ENCODE assay signal across 28 cellular contexts in genomic region chr2:180115675-180116074, GRCh38.
"Had no signal": no experiment of that assay in that cellular context is flagged by ENCODE, and none has a peak within 500 bp of the region (broad histone marks: within the 10 kb centered on the region; RNA-seq: fewer than 3 reads in every experiment).

No MANE protein-coding gene starts in this region.

- H3K4me3 Mint-ChIP-seq: activated B cell treated with CpG ODN at 0.5 μM for 24 hours; activated CD4-positive, alpha-beta T cell treated with anti-CD3 and anti-CD28 coated beads for 36 hours; activated naive CD8-positive, alpha-beta T cell; activated T-cell treated with anti-CD3 and anti-CD28 coated beads, Interleukin-2, amount 50 U/mL, for 24 hours; dendritic cell treated with granulocyte-macrophage colony-stimulating factor and Interleukin-4, amounts not matched to agents 40 ng/mL and 50 ng/mL, for 4 days; naive thymus-derived CD4-positive, alpha-beta T cell; neural progenitor cell; stimulated activated memory B cell treated with anti-CD40 and anti-IgM and Interleukin-4, amounts not matched to agents 10 μg/mL and 1 μg/mL and 100 μg/mL, for 72 hours had no signal

- H3K4me1 ChIP-seq: adrenal gland, ascending aorta, gastrocnemius medialis, left ventricle myocardium inferior, neural progenitor cell, sigmoid colon, stomach, suprapubic skin, tibial nerve had no signal

- H3K4me1 Mint-ChIP-seq: activated B cell treated with CpG ODN at 0.5 μM for 24 hours; activated CD4-positive, alpha-beta T cell treated with anti-CD3 and anti-CD28 coated beads for 36 hours; naive thymus-derived CD4-positive, alpha-beta T cell; neural progenitor cell; stimulated activated memory B cell treated with anti-CD40 and anti-IgM and Interleukin-4, amounts not matched to agents 10 μg/mL and 1 μg/mL and 100 μg/mL, for 72 hours had no signal

- H3K4me3 ChIP-seq: adrenal gland, ascending aorta, gastrocnemius medialis, left ventricle myocardium inferior, neural progenitor cell, sigmoid colon, smooth muscle cell, stomach, suprapubic skin, tibial nerve had no signal

- DNase-seq: activated B cell treated with CpG ODN at 0.5 μM for 24 hours; activated CD4-positive, alpha-beta T cell treated with anti-CD3 and anti-CD28 coated beads for 36 hours; activated CD4-positive, alpha-beta T cell treated with anti-CD3 and anti-CD28 coated beads, Interleukin-2, amount 50 U/mL, for 4 hours; activated CD8-positive, alpha-beta memory T cell treated with anti-CD3 and anti-CD28 coated beads for 24 hours; activated CD8-positive, alpha-beta memory T cell treated with anti-CD3 and anti-CD28 coated beads, Interleukin-2, amount 50 U/mL, for 4 hours; activated naive CD4-positive, alpha-beta T cell; activated T-cell treated with anti-CD3 and anti-CD28 coated beads, Interleukin-2, amount 50 U/mL, for 24 hours; adrenal gland; effector CD8-positive, alpha-beta T cell; erythroblast; gastrocnemius medialis; hippocampal formation; left ventricle myocardium inferior; naive thymus-derived CD4-positive, alpha-beta T cell; posterior cingulate gyrus; retina; sigmoid colon; stimulated activated CD4-positive, alpha-beta T cell treated with anti-CD3 and anti-CD28 coated beads, Interleukin-15, amount 100 ng/mL, for 24 hours; stomach had no signal

- H3K9ac ChIP-seq: neural progenitor cell had no signal

- H3K9me3 ChIP-seq: adrenal gland, ascending aorta, gastrocnemius medialis, left ventricle myocardium inferior, sigmoid colon, stomach, suprapubic skin, tibial nerve had no signal

- H3K9me3 Mint-ChIP-seq: activated B cell treated with CpG ODN at 0.5 μM for 24 hours; activated T-cell treated with anti-CD3 and anti-CD28 coated beads, Interleukin-2, amount 50 U/mL, for 24 hours; activated T-helper 2 cell treated with anti-CD3 and anti-CD28 coated beads, Interferon-gamma antibody, Interleukin-2, Interleukin-4, amounts not matched to agents 10 μg/mL and 5 μg/mL and 100 μg/mL, durations not matched to agents 14 hours and 24 hours and 36 hours; dendritic cell treated with granulocyte-macrophage colony-stimulating factor and Interleukin-4, amounts not matched to agents 40 ng/mL and 50 ng/mL, for 4 days; naive thymus-derived CD4-positive, alpha-beta T cell; neural progenitor cell; stimulated activated memory B cell treated with anti-CD40 and anti-IgM and Interleukin-4, amounts not matched to agents 10 μg/mL and 1 μg/mL and 100 μg/mL, for 72 hours had no signal

- H3K36me3 ChIP-seq: adrenal gland, ascending aorta, gastrocnemius medialis, left ventricle myocardium inferior, neural progenitor cell, sigmoid colon, stomach, suprapubic skin, tibial nerve had no signal

- H3K27ac ChIP-seq: adrenal gland, ascending aorta, gastrocnemius medialis, left ventricle myocardium inferior, neural progenitor cell, sigmoid colon, stomach, suprapubic skin, tibial nerve had no signal

- H3K27me3 Mint-ChIP-seq: dendritic cell treated with granulocyte-macrophage colony-stimulating factor and Interleukin-4, amounts not matched to agents 40 ng/mL and 50 ng/mL, for 4 days; stimulated activated memory B cell treated with anti-CD40 and anti-IgM and Interleukin-4, amounts not matched to agents 10 μg/mL and 1 μg/mL and 100 μg/mL, for 72 hours had no signal

- H3K36me3 Mint-ChIP-seq: activated naive CD8-positive, alpha-beta T cell; naive thymus-derived CD4-positive, alpha-beta T cell; neural progenitor cell; stimulated activated memory B cell treated with anti-CD40 and anti-IgM and Interleukin-4, amounts not matched to agents 10 μg/mL and 1 μg/mL and 100 μg/mL, for 72 hours had no signal

- H2AFZ ChIP-seq: neural progenitor cell had no signal

- H3K27me3 ChIP-seq: adrenal gland, ascending aorta, gastrocnemius medialis, neural progenitor cell, sigmoid colon, stomach, suprapubic skin, tibial nerve had no signal

- H3K27ac Mint-ChIP-seq: activated B cell treated with CpG ODN at 0.5 μM for 24 hours; activated CD4-positive, alpha-beta T cell treated with anti-CD3 and anti-CD28 coated beads for 36 hours; activated naive CD8-positive, alpha-beta T cell; activated T-cell treated with anti-CD3 and anti-CD28 coated beads, Interleukin-2, amount 50 U/mL, for 24 hours; activated T-helper 2 cell treated with anti-CD3 and anti-CD28 coated beads, Interferon-gamma antibody, Interleukin-2, Interleukin-4, amounts not matched to agents 10 μg/mL and 5 μg/mL and 100 μg/mL, durations not matched to agents 14 hours and 24 hours and 36 hours; dendritic cell treated with granulocyte-macrophage colony-stimulating factor and Interleukin-4, amounts not matched to agents 40 ng/mL and 50 ng/mL, for 4 days; naive thymus-derived CD4-positive, alpha-beta T cell; neural progenitor cell; stimulated activated memory B cell treated with anti-CD40 and anti-IgM and Interleukin-4, amounts not matched to agents 10 μg/mL and 1 μg/mL and 100 μg/mL, for 72 hours had no signal

- ATAC-seq: activated CD4-positive, alpha-beta T cell treated with anti-CD3 and anti-CD28 coated beads for 36 hours; gastrocnemius medialis; naive thymus-derived CD4-positive, alpha-beta T cell; stimulated activated memory B cell treated with anti-CD40 and anti-IgM and Interleukin-4, amounts not matched to agents 10 μg/mL and 1 μg/mL and 100 μg/mL, for 72 hours had no signal

- H3K4me2 ChIP-seq: neural progenitor cell, smooth muscle cell had no signal
